In genomic region chr20:49110767-49111694, GRCh38 we compare ENCODE assay signal across 20 cellular contexts.
DNase-seq lines count a peak whose midpoint lies in the region; ATAC-seq and TF ChIP-seq lines count a peak whose summit lies in the region.
"Had no signal": no experiment of that assay in that cellular context is flagged by ENCODE, and none has a peak within 500 bp of the region (broad histone marks: within the 10 kb centered on the region; RNA-seq: fewer than 3 reads in every experiment).

No MANE protein-coding gene starts in this region.

- no peaks in the 10 kb centered on the region for H3K4me1 Mint-ChIP-seq in stimulated activated naive CD8-positive, alpha-beta T cell treated with anti-CD3 and anti-CD28 coated beads, Interleukin-15, amount 100 ng/mL, for 72 hours
- H3K4me1 Mint-ChIP-seq in WTC11 = no peaks in the 10 kb centered on the region
- H3K4me1 Mint-ChIP-seq: activated B cell treated with CpG ODN at 0.5 μM for 24 hours had no signal

- DNase-seq in stimulated activated naive CD8-positive, alpha-beta T cell treated with anti-CD3 and anti-CD28 coated beads, Interleukin-15, amount 100 ng/mL, for 72 hours = no peak
- DNase-seq in stimulated activated naive CD8-positive, alpha-beta T cell treated with anti-CD3 and anti-CD28 coated beads, Interleukin-15, Interleukin-2, amounts not matched to agents 100 U/mL and 50 U/mL, for 24 hours = no peak
- DNase-seq in WTC11 (ENCODE audit: low spot score) = no peak
- DNase-seq in left colon = no peak
- DNase-seq in HK-2 (ENCODE audit: unreplicated experiment) = no peak
- DNase-seq in activated gamma-delta T cell (lab: John Stamatoyannopoulos, UW) = no peak
- no peak for DNase-seq in GM20000 (ENCODE audit: low spot score)
- DNase-seq: activated B cell treated with CpG ODN at 0.5 μM for 24 hours; activated effector memory CD4-positive, alpha-beta T cell treated with anti-CD3 and anti-CD28 coated beads, Interleukin-2, amount 50 U/mL, for 16 hours; cerebellar nuclear complex; effector memory CD8-positive, alpha-beta T cell; NCI-H1436; NCI-H2171; NCI-H526; retina; stimulated activated CD8-positive, alpha-beta memory T cell treated with anti-CD3 and anti-CD28 coated beads, Interleukin-4, amount 100 ng/mL, for 48 hours; T-helper 2 cell; testis had no signal

- H3K36me3 Mint-ChIP-seq in WTC11 = peaks cover 32% of the 10 kb centered on the region

- POLR2A ChIA-PET in WTC11 (lab: Charles Lee) = no interaction called here

- intact Hi-C loops in left colon (cut with DNase I, micrococcal nuclease) = no loop called here

- no peaks in the 10 kb centered on the region for H3K9me3 Mint-ChIP-seq in stimulated activated naive CD8-positive, alpha-beta T cell treated with anti-CD3 and anti-CD28 coated beads, Interleukin-15, amount 100 ng/mL, for 72 hours
- peaks cover 10% of the 10 kb centered on the region for H3K9me3 Mint-ChIP-seq in WTC11
- H3K9me3 Mint-ChIP-seq: effector memory CD8-positive, alpha-beta T cell had no signal

- peak overlapping the region in 1 of 2 donors; percentile 2 for H3K27ac Mint-ChIP-seq in stimulated activated naive CD8-positive, alpha-beta T cell treated with anti-CD3 and anti-CD28 coated beads, Interleukin-15, amount 100 ng/mL, for 72 hours
- H3K27ac Mint-ChIP-seq in WTC11 = peak overlapping the region; percentile 71
- H3K27ac Mint-ChIP-seq: activated B cell treated with CpG ODN at 0.5 μM for 24 hours had no signal

- no peak for TF ChIP-seq CTCF in WTC11 (IDR thresholded peaks at IDR 0.05)
- TF ChIP-seq CTCF in GM20000 (IDR thresholded peaks at IDR 0.05; ENCODE audit: extremely low read depth, missing control alignments) = no peak

- CTCF ChIA-PET in WTC11 (lab: Charles Lee) = no interaction called here

- peak; percentile 29 for ATAC-seq in stimulated activated naive CD8-positive, alpha-beta T cell treated with anti-CD3 and anti-CD28 coated beads, Interleukin-15, amount 100 ng/mL, for 72 hours
- no peak for ATAC-seq in stimulated activated naive CD8-positive, alpha-beta T cell treated with anti-CD3 and anti-CD28 coated beads, Interleukin-15, Interleukin-2, amounts not matched to agents 100 U/mL and 50 U/mL, for 24 hours
- peak; percentile 6 for ATAC-seq in WTC11
- peak; percentile 9 for ATAC-seq in left colon
- ATAC-seq in HG02798 (IDR thresholded peaks at IDR 0.05; ENCODE audit: poor library complexity, unreplicated experiment) = no peak
- ATAC-seq: effector memory CD8-positive, alpha-beta T cell; left lobe of liver had no signal

- H3K27me3 Mint-ChIP-seq in stimulated activated naive CD8-positive, alpha-beta T cell treated with anti-CD3 and anti-CD28 coated beads, Interleukin-15, amount 100 ng/mL, for 72 hours = no peaks in the 10 kb centered on the region
- no peaks in the 10 kb centered on the region for H3K27me3 Mint-ChIP-seq in WTC11 (ENCODE audit: low read depth)
- H3K27me3 Mint-ChIP-seq: activated B cell treated with CpG ODN at 0.5 μM for 24 hours; effector memory CD8-positive, alpha-beta T cell had no signal

- no peak overlapping the region for H3K4me3 Mint-ChIP-seq in stimulated activated naive CD8-positive, alpha-beta T cell treated with anti-CD3 and anti-CD28 coated beads, Interleukin-15, amount 100 ng/mL, for 72 hours
- no peak overlapping the region for H3K4me3 Mint-ChIP-seq in WTC11
- H3K4me3 Mint-ChIP-seq: activated B cell treated with CpG ODN at 0.5 μM for 24 hours; effector memory CD8-positive, alpha-beta T cell had no signal

TF ChIP-seq in WTC11, 78 proteins besides CTCF, POLR2A, EP300 and RAD21:
- TF ChIP-seq GTF2I (CRISPR knock-in tag; conservative IDR thresholded peaks at IDR 0.05) = no peak
- TF ChIP-seq SP1 (CRISPR knock-in tag; conservative IDR thresholded peaks at IDR 0.05) = no peak
- TF ChIP-seq ZNF416 (CRISPR knock-in tag; IDR thresholded peaks at IDR 0.05) = no peak

Comparison
In these comparisons a context has a peak if more than half of its experiments do, and no peak if none do; other contexts are left out.
1. ATAC-seq: peak in stimulated activated naive CD8-positive, alpha-beta T cell treated with anti-CD3 and anti-CD28 coated beads, Interleukin-15, amount 100 ng/mL, for 72 hours (single experiment), WTC11 (single experiment) and left colon (single experiment); none in stimulated activated naive CD8-positive, alpha-beta T cell treated with anti-CD3 and anti-CD28 coated beads, Interleukin-15, Interleukin-2, amounts not matched to agents 100 U/mL and 50 U/mL, for 24 hours (single experiment) and HG02798 (single experiment).